16 cellular contexts compared by ENCODE assay signal in the genomic region with DNA sequence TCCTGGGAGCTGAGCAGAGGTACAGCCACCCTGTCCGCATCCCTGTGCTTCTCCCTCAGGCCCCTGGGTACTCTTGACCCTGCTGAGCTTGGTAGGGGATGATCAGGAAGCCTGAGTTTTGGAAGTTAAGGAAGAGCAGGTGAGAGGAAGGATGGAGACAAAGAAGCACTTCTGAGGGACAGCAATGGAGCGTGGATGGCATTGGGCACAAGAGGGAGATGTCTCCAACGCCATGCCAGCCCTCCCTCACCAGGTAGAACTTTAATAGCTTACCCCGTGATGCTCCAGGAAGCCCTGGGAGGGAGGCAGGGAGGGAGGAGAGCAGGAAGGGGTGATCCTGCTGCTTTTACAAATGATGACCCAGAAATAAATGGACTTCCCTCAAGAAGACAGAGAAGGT. TPM values are rescaled to one million over a fixed set of nuclear protein-coding genes. Genes with fewer than 3 reads are reported as not detected.
A peak's percentile ranks its signal among the peaks of the same experiment; 100 is the strongest.
DNase-seq lines count a peak whose midpoint lies in the region; ATAC-seq, FAIRE-seq and TF ChIP-seq lines count a peak whose summit lies in the region.
"Had no signal": no experiment of that assay in that cellular context is flagged by ENCODE, and none has a peak within 500 bp of the region (broad histone marks: within the 10 kb centered on the region; RNA-seq: fewer than 3 reads in every experiment).

No MANE protein-coding gene starts in this region.

- H3K4me2 ChIP-seq in osteoblast (ENCODE audit: insufficient read depth, low read length): peak overlapping the region; percentile 56

- H3K9me3 Mint-ChIP-seq in stimulated activated naive CD8-positive, alpha-beta T cell treated with anti-CD3 and anti-CD28 coated beads, Interleukin-15, amount 100 ng/mL, for 72 hours: no peaks in the 10 kb centered on the region

- no peak for TF ChIP-seq CTCF in osteoblast (IDR thresholded peaks at IDR 0.05; ENCODE audit: extremely low read depth, low read depth, low read length)

- H3K4me1 Mint-ChIP-seq in stimulated activated naive CD8-positive, alpha-beta T cell treated with anti-CD3 and anti-CD28 coated beads, Interleukin-15, amount 100 ng/mL, for 72 hours: peaks cover 13% of the 10 kb centered on the region

- H3K9me3 ChIP-seq in osteoblast (ENCODE audit: low read depth, low read length): no peaks in the 10 kb centered on the region
- H3K9me3 ChIP-seq: BE2C, body of pancreas had no signal

- H3K27ac ChIP-seq in epithelial cell of prostate: peak overlapping the region; percentile 71
- H3K27ac ChIP-seq in osteoblast (ENCODE audit: low read depth, low read length): peak overlapping the region; percentile 91

- H2AFZ ChIP-seq in osteoblast (ENCODE audit: low read length): no peak overlapping the region

- ATAC-seq in stimulated activated naive CD8-positive, alpha-beta T cell treated with anti-CD3 and anti-CD28 coated beads, Interleukin-15, amount 100 ng/mL, for 72 hours: peak; percentile 3
- ATAC-seq in stimulated activated naive CD8-positive, alpha-beta T cell treated with anti-CD3 and anti-CD28 coated beads, Interleukin-15, Interleukin-2, amounts not matched to agents 100 U/mL and 50 U/mL, for 24 hours: no peak
- no peak for ATAC-seq in GM18868 (IDR thresholded peaks at IDR 0.05; ENCODE audit: unreplicated experiment)
- ATAC-seq: GM12878 had no signal

- no peak for FAIRE-seq in frontal cortex (lab: Jason Lieb, UNC)
- FAIRE-seq: GM12878 had no signal

- no peaks in the 10 kb centered on the region for H3K27me3 ChIP-seq in osteoblast (ENCODE audit: insufficient read depth, low read length)
- H3K27me3 ChIP-seq: BE2C, body of pancreas had no signal

- peaks cover 3% of the 10 kb centered on the region for H3K79me2 ChIP-seq in osteoblast (ENCODE audit: insufficient read depth, low read length)

- H3K27me3 Mint-ChIP-seq in stimulated activated naive CD8-positive, alpha-beta T cell treated with anti-CD3 and anti-CD28 coated beads, Interleukin-15, amount 100 ng/mL, for 72 hours: no peaks in the 10 kb centered on the region

- peaks cover 57% of the 10 kb centered on the region for H3K4me1 ChIP-seq in osteoblast (ENCODE audit: insufficient read depth, low read length)
- H3K4me1 ChIP-seq: BE2C had no signal

- H4K20me1 ChIP-seq in osteoblast (ENCODE audit: insufficient read depth, low read length): no peaks in the 10 kb centered on the region

- DNase-seq in stimulated activated naive CD8-positive, alpha-beta T cell treated with anti-CD3 and anti-CD28 coated beads, Interleukin-15, amount 100 ng/mL, for 72 hours: no peak
- DNase-seq in stimulated activated naive CD8-positive, alpha-beta T cell treated with anti-CD3 and anti-CD28 coated beads, Interleukin-15, Interleukin-2, amounts not matched to agents 100 U/mL and 50 U/mL, for 24 hours: no peak
- no peak for DNase-seq in epithelial cell of prostate (ENCODE audit: low read depth, low spot score)
- no peak for DNase-seq in osteoblast (ENCODE audit: insufficient read length, low spot score, missing footprints)
- no peak for DNase-seq in frontal cortex (ENCODE audit: low spot score in 2 of 2)
- no peak for DNase-seq in NCI-H1048 (lab: John Stamatoyannopoulos, UW)
- DNase-seq in anterior cingulate cortex (lab: John Stamatoyannopoulos, UW): no peak
- DNase-seq: activated CD4-positive, alpha-beta T cell treated with anti-CD3 and anti-CD28 coated beads for 4 hours; BE2C; DND-41; NCI-H1417; NCI-H446; stimulated activated CD4-positive, alpha-beta T cell treated with anti-CD3 and anti-CD28 coated beads, Interleukin-15, amount 100 ng/mL, for 24 hours had no signal

- H3K4me3 ChIP-seq in osteoblast (ENCODE audit: insufficient read depth, low read length): peak overlapping the region; percentile 3
- H3K4me3 ChIP-seq: body of pancreas, GM12878 had no signal

- no peak overlapping the region for H3K4me3 Mint-ChIP-seq in stimulated activated naive CD8-positive, alpha-beta T cell treated with anti-CD3 and anti-CD28 coated beads, Interleukin-15, amount 100 ng/mL, for 72 hours

- peaks cover 16% of the 10 kb centered on the region for H3K36me3 ChIP-seq in osteoblast (ENCODE audit: insufficient read depth, low read length)
- H3K36me3 ChIP-seq: BE2C had no signal

- H3K27ac Mint-ChIP-seq in stimulated activated naive CD8-positive, alpha-beta T cell treated with anti-CD3 and anti-CD28 coated beads, Interleukin-15, amount 100 ng/mL, for 72 hours: no peak overlapping the region

RNA-seq across cellular contexts. Expression of gene SMU1, which starts 29.9 kb away (rescaled TPM):
- total RNA-seq in osteoblast (31.1 and 31.8 TPM in 2 replicates), frontal cortex (53.4 TPM)
